23 cellular contexts compared by ENCODE assay signal in the genomic region with DNA sequence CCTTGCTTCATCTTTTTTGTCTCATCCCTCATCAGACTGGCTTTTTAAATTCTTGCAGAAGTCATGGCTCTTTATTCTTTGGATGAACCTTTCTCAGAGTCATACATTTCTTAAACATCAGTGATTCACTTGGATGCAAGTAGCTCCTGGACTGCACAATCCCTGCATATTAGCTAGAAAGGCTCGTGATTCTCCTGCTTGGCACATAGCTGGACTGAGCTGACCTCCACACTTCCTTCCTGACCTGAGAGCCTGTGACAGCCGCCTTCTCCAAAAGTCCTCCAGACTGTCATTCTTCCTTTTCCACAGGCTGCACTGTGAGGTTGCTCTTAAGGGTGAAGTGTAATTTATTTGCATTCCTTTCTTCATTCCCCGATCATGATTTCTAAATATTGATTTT.
DNase-seq lines count a peak whose midpoint lies in the region; ATAC-seq lines count a peak whose summit lies in the region.
"Had no signal": no experiment of that assay in that cellular context is flagged by ENCODE, and none has a peak within 500 bp of the region (broad histone marks: within the 10 kb centered on the region; RNA-seq: fewer than 3 reads in every experiment).

No MANE protein-coding gene starts in this region.

- peaks cover 100% of the 10 kb centered on the region for H3K36me3 Mint-ChIP-seq in dendritic cell treated with granulocyte-macrophage colony-stimulating factor and Interleukin-4, amounts not matched to agents 40 ng/mL and 50 ng/mL, for 4 days (ENCODE audit: low read depth)

- DNase-seq in Right ventricle myocardium inferior (ENCODE audit: missing footprints), result no peak
- DNase-seq in cardiac septum (ENCODE audit: low spot score), result no peak
- DNase-seq in left ventricle myocardium superior, result no peak
- no peak for DNase-seq in AML-193 (lab: John Stamatoyannopoulos, UW)
- no peak for DNase-seq in NCI-H526 treated with DMSO at 0.1 percent for 48 hours (lab: John Stamatoyannopoulos, UW)
- DNase-seq in left colon, result no peak
- DNase-seq: 8988T; activated CD4-positive, alpha-beta T cell treated with anti-CD3 and anti-CD28 coated beads for 4 hours; activated CD8-positive, alpha-beta memory T cell treated with anti-CD3 and anti-CD28 coated beads, Interleukin-2, amount 50 U/mL, for 4 hours; activated gamma-delta T cell; CD8-positive, alpha-beta T cell; DMS79 treated with DMSO at 0.1 percent for 48 hours; GOT3; NCI-H446; SJCRH30; spleen; stimulated activated naive CD4-positive, alpha-beta T cell treated with Interleukin-2 at 50 U/mL for 16 hours; T1000 had no signal

- peaks cover 76% of the 10 kb centered on the region for H3K4me1 Mint-ChIP-seq in dendritic cell treated with granulocyte-macrophage colony-stimulating factor and Interleukin-4, amounts not matched to agents 40 ng/mL and 50 ng/mL, for 4 days (ENCODE audit: low read depth)

- H3K27ac Mint-ChIP-seq in dendritic cell treated with granulocyte-macrophage colony-stimulating factor and Interleukin-4, amounts not matched to agents 40 ng/mL and 50 ng/mL, for 4 days, result peak overlapping the region; percentile 78
- H3K27ac Mint-ChIP-seq: CD8-positive, alpha-beta T cell had no signal

- peak overlapping the region; percentile 42 for H3K27ac ChIP-seq in temporal lobe (ENCODE audit: low read depth, low read length)
- H3K27ac ChIP-seq: ascending aorta, coronary artery, parathyroid adenoma, SJCRH30 had no signal

- intact Hi-C loops in Right ventricle myocardium inferior (cut with DNase I) (loop anchor here (10.0 kb wide), 2 partner anchors 109 to 229 kb away; a partner anchor contains a TSS), cardiac septum (cut with DNase I) (no loop called here), left ventricle myocardium superior (cut with micrococcal nuclease) (no loop called here), left colon (cut with DNase I, micrococcal nuclease) (loop anchor here (10.0 kb wide), 2 partner anchors 109 to 259 kb away; a partner anchor contains a TSS)
- intact Hi-C loops in dendritic cell treated with granulocyte-macrophage colony-stimulating factor and Interleukin-4, amounts not matched to agents 40 ng/mL and 50 ng/mL, for 4 days (cut with micrococcal nuclease), result loop anchor here (5.0 kb wide), 2 partner anchors 37 to 107 kb away; a partner anchor contains a TSS

- no peaks in the 10 kb centered on the region for H3K27me3 Mint-ChIP-seq in dendritic cell treated with granulocyte-macrophage colony-stimulating factor and Interleukin-4, amounts not matched to agents 40 ng/mL and 50 ng/mL, for 4 days

- no peaks in the 10 kb centered on the region for H3K9me3 Mint-ChIP-seq in dendritic cell treated with granulocyte-macrophage colony-stimulating factor and Interleukin-4, amounts not matched to agents 40 ng/mL and 50 ng/mL, for 4 days
- H3K9me3 Mint-ChIP-seq: CD8-positive, alpha-beta T cell had no signal

- ATAC-seq in Right ventricle myocardium inferior (peak; percentile 40), left ventricle myocardium superior (peak; percentile 24), left colon (no peak)
- ATAC-seq: CD8-positive, alpha-beta T cell had no signal

- peak overlapping the region; percentile 17 for H3K4me3 Mint-ChIP-seq in dendritic cell treated with granulocyte-macrophage colony-stimulating factor and Interleukin-4, amounts not matched to agents 40 ng/mL and 50 ng/mL, for 4 days
- H3K4me3 Mint-ChIP-seq: CD8-positive, alpha-beta T cell had no signal

Comparison
In these comparisons a context has a peak if more than half of its experiments do, and no peak if none do; other contexts are left out.
1. intact Hi-C loops: an anchor here in Right ventricle myocardium inferior (10.0 kb wide), dendritic cell treated with granulocyte-macrophage colony-stimulating factor and Interleukin-4, amounts not matched to agents 40 ng/mL and 50 ng/mL, for 4 days (5.0 kb wide) and left colon (10.0 kb wide); none called in cardiac septum and left ventricle myocardium superior.